ENCODE assay signal across 24 cellular contexts in the genomic region with DNA sequence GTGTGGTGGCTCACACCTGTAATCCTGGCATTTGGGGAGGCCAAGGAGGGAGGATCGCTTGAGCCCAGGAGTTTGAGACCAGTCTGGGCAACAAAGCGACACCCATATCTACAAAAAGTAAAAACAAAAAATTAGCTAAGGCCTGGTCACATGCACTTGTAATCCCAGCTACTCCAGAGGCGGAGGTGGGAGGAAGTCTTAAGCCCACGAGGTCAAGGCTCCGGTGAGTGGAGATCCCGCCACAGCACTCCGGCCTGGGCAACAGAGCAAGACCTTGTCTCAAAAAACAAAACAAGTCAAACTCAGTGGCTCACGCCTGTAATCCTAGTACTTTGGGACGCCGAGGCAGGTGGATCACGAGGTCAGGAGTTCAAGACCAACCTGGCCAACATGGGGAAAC. TPM values are rescaled to one million over a fixed set of nuclear protein-coding genes. Genes with fewer than 3 reads are reported as not detected.
A peak's percentile ranks its signal among the peaks of the same experiment; 100 is the strongest.
DNase-seq lines count a peak whose midpoint lies in the region; ATAC-seq and TF ChIP-seq lines count a peak whose summit lies in the region.
"Had no signal": no experiment of that assay in that cellular context is flagged by ENCODE, and none has a peak within 500 bp of the region (broad histone marks: within the 10 kb centered on the region; RNA-seq: fewer than 3 reads in every experiment).

No MANE protein-coding gene starts in this region.

- intact Hi-C loops in heart right ventricle (cut with DNase I) (loop anchor here in 4 of 10 donors (5.0 to 10.0 kb wide), 2 partner anchors 48 to 225 kb away; partner anchors contain the start of gene CDKN1A (in 1 of the 4)), Right ventricle myocardium inferior (cut with DNase I) (no loop called here), esophagus squamous epithelium (cut with DNase I) (no loop called here), vagina (cut with DNase I) (loop anchor here (5.0 kb wide), 1 partner anchor 48 kb away; the partner anchor contains the start of gene CDKN1A)

- DNase-seq in heart right ventricle (no peak), Right ventricle myocardium inferior (ENCODE audit: missing footprints) (no peak), esophagus squamous epithelium (lab: John Stamatoyannopoulos, UW) (no peak), vagina (ENCODE audit: extremely low spot score in 2 of 2) (no peak), NCI-H1436 (lab: John Stamatoyannopoulos, UW) (no peak), inferior parietal cortex (ENCODE audit: extremely low spot score) (no peak)
- DNase-seq: 8988T; activated CD8-positive, alpha-beta memory T cell treated with anti-CD3 and anti-CD28 coated beads, Interleukin-2, amount 50 U/mL, for 48 hours; activated CD8-positive, alpha-beta T cell treated with anti-CD3 and anti-CD28 coated beads for 36 hours; activated naive CD4-positive, alpha-beta T cell treated with anti-CD3 and anti-CD28 coated beads, Interleukin-2, amount 50 U/mL, for 16 hours; CD4-positive, alpha-beta T cell; effector CD4-positive, alpha-beta T cell; naive thymus-derived CD4-positive, alpha-beta T cell; NCI-H1417 treated with DMSO at 0.1 percent for 48 hours; NCI-H2081; NCI-H226; NCI-H69; SHP77; T-helper 2 cell; transverse colon had no signal

- no peak for ATAC-seq in heart right ventricle
- no peak for ATAC-seq in Right ventricle myocardium inferior
- ATAC-seq in GM21529 (IDR thresholded peaks at IDR 0.05; ENCODE audit: unreplicated experiment), result no peak
- ATAC-seq: activated CD8-positive, alpha-beta T cell treated with anti-CD3 and anti-CD28 coated beads for 36 hours; GM23338; naive thymus-derived CD4-positive, alpha-beta T cell had no signal

- H3K4me3 ChIP-seq in heart right ventricle (no peak overlapping the region), esophagus squamous epithelium (no peak overlapping the region), skeletal muscle tissue (ENCODE audit: low read length in 3 of 3) (no peak overlapping the region), vagina (no peak overlapping the region)
- H3K4me3 ChIP-seq: GM23338, transverse colon had no signal

- TF ChIP-seq CTCF in heart right ventricle (IDR thresholded peaks at IDR 0.05), result no peak
- no peak for TF ChIP-seq CTCF in esophagus squamous epithelium (IDR thresholded peaks at IDR 0.05)
- TF ChIP-seq CTCF in vagina (IDR thresholded peaks at IDR 0.05), result no peak

- TF ChIP-seq POLR2A in esophagus squamous epithelium (IDR thresholded peaks at IDR 0.05) (no peak), vagina (IDR thresholded peaks at IDR 0.05) (no peak)

- no peaks in the 10 kb centered on the region for H3K36me3 ChIP-seq in heart right ventricle
- no peaks in the 10 kb centered on the region for H3K36me3 ChIP-seq in esophagus squamous epithelium
- H3K36me3 ChIP-seq in skeletal muscle tissue (ENCODE audit: control insufficient read depth in 3 of 3, insufficient read depth in 3 of 3, low read length in 3 of 3), result no peaks in the 10 kb centered on the region
- H3K36me3 ChIP-seq in vagina, result no peaks in the 10 kb centered on the region
- H3K36me3 ChIP-seq: neutrophil, transverse colon had no signal

- no peak overlapping the region for H3K9ac ChIP-seq in skeletal muscle tissue (ENCODE audit: low read depth in 1 of 3, low read length in 3 of 3)

- H3K9me3 ChIP-seq in heart right ventricle (no peaks in the 10 kb centered on the region), esophagus squamous epithelium (no peaks in the 10 kb centered on the region), skeletal muscle tissue (ENCODE audit: control insufficient read depth in 3 of 3, low read length in 3 of 3) (no peaks in the 10 kb centered on the region), vagina (no peaks in the 10 kb centered on the region)
- H3K9me3 ChIP-seq: neutrophil, transverse colon had no signal

- WGBS in heart right ventricle, 2 donors, result 93% methylated on average over 11 of the region's 11 CpGs
- WGBS in esophagus squamous epithelium, 2 donors, result 83 to 87% methylated on average over 10 to 11 of the region's 11 CpGs

- H3K27ac ChIP-seq in heart right ventricle (peak overlapping the region in 6 of 10 donors; percentile 39 to 87 (median 71)), esophagus squamous epithelium (peak overlapping the region in 3 of 4 donors; percentile 67 to 86 (median 75)), skeletal muscle tissue (ENCODE audit: low read depth, low read length) (peak overlapping the region; percentile 52), vagina (peak overlapping the region; percentile 20)

- H3K27me3 ChIP-seq in heart right ventricle (no peaks in the 10 kb centered on the region), esophagus squamous epithelium (no peaks in the 10 kb centered on the region), skeletal muscle tissue (ENCODE audit: control insufficient read depth in 3 of 3, insufficient read depth in 3 of 3, low read length in 3 of 3) (no peaks in the 10 kb centered on the region), vagina (no peaks in the 10 kb centered on the region)
- H3K27me3 ChIP-seq: neutrophil, transverse colon had no signal

- peaks cover 0 to 67% (median 49%) of the 10 kb centered on the region in 9 donors for H3K4me1 ChIP-seq in heart right ventricle
- H3K4me1 ChIP-seq in esophagus squamous epithelium, result peaks cover 10 to 37% (median 35%) of the 10 kb centered on the region in 3 donors
- H3K4me1 ChIP-seq in skeletal muscle tissue (ENCODE audit: control insufficient read depth in 3 of 3, insufficient read depth in 3 of 3, low read length in 3 of 3), result peaks cover 18 to 19% (median 19%) of the 10 kb centered on the region in 3 donors
- H3K4me1 ChIP-seq in vagina, result peaks cover 26% of the 10 kb centered on the region

RNA-seq across cellular contexts. Expression of gene SRSF3, which starts 35.6 kb away (rescaled TPM):
- 100 to 1,000 TPM; 105 to 196 (median 131) TPM for total RNA-seq in heart right ventricle
- polyA plus RNA-seq in heart right ventricle, result 100 to 1,000 TPM; 122 to 175 TPM
- total RNA-seq in Right ventricle myocardium inferior, result 119 TPM
- 100 to 1,000 TPM; 111 to 213 (median 185) TPM for total RNA-seq in esophagus squamous epithelium
- total RNA-seq in skeletal muscle tissue, result 144 TPM
- total RNA-seq in vagina, result 144 TPM

RNA-seq across cellular contexts. Expression of gene CDKN1A, which starts 48.7 kb away (rescaled TPM):
- total RNA-seq in heart right ventricle (100 to 1,000 TPM in 2 of 10 donors, 10 to 100 TPM in 8; 27.1 to 105 (median 61.2) TPM), Right ventricle myocardium inferior (63.8 TPM), esophagus squamous epithelium (100 to 1,000 TPM in 2 of 4 donors, 10 to 100 TPM in 2; 86.8 to 209 (median 131) TPM), skeletal muscle tissue (62.1 TPM), vagina (169 TPM)
- polyA plus RNA-seq in heart right ventricle, result 100 to 1,000 TPM in 1 of 2 donors, 10 to 100 TPM in 1; 23.3 to 357 TPM

Comparison
In these comparisons a context has a peak if more than half of its experiments do, and no peak if none do; other contexts are left out.
1. H3K27ac ChIP-seq: peak in every context shown above with its lines; median percentile 75 in esophagus squamous epithelium; 71 in heart right ventricle; 52 in skeletal muscle tissue; 20 in vagina.